In the genomic region with DNA sequence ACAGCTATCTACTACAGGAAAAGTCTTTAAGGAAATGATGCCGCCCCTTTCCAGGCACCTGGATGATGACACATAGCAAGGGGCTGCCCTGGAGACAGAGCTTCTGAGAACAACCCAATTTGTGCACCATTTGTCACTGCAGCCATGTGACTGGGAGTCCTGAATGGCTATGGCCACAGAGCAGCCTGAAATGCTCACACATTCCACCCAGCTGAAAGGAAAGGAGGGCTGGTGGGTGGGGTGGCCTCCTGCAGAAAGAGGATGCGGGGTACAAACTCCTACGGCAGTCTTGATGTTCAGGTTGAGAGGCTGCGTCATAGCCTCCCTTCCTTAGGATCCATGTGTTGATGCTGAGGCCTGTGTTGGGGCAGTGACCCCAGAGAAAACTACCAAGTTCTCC, we compare ENCODE assay signal across 21 cellular contexts.
"Had no signal": no experiment of that assay in that cellular context is flagged by ENCODE, and none has a peak within 500 bp of the region (broad histone marks: within the 10 kb centered on the region; RNA-seq: fewer than 3 reads in every experiment).

No MANE protein-coding gene starts in this region.

- H3K4me1 Mint-ChIP-seq: natural killer cell had no signal

- H3K4me1 ChIP-seq: gastroesophageal sphincter, heart right ventricle, left ventricle myocardium inferior, prostate gland, testis, vagina had no signal

- H3K4me3 ChIP-seq: esophagus squamous epithelium, gastroesophageal sphincter, heart right ventricle, left ventricle myocardium inferior, ovary, prostate gland, testis, vagina had no signal

- DNase-seq: activated gamma-delta T cell; activated T-cell treated with anti-CD3 and anti-CD28 coated beads, Interleukin-2, amount 50 U/mL, for 72 hours; caudate nucleus; effector memory CD8-positive, alpha-beta T cell; esophagus squamous epithelium; heart right ventricle; left ventricle myocardium inferior; midbrain; natural killer cell; ovary; right cardiac atrium; stimulated activated CD4-positive, alpha-beta T cell treated with anti-CD3 and anti-CD28 coated beads, Interleukin-1b, Interleukin-23, amount 100 ng/mL, for 48 hours; stimulated activated naive B cell treated with anti-CD40 and anti-IgM and Interleukin-4, amounts not matched to agents 10 μg/mL and 1 μg/mL and 100 μg/mL, for 72 hours; T-helper 9 cell; testis; trophoblast cell had no signal

- H3K36me3 Mint-ChIP-seq: activated naive CD4-positive, alpha-beta T cell treated with anti-CD3 and anti-CD28 coated beads, Interleukin-2, amount 50 U/mL, for 72 hours; brain; natural killer cell; stimulated activated naive B cell treated with anti-CD40 and anti-IgM and Interleukin-4, amounts not matched to agents 10 μg/mL and 1 μg/mL and 100 μg/mL, for 72 hours had no signal

- H3K27ac Mint-ChIP-seq: activated naive CD4-positive, alpha-beta T cell treated with anti-CD3 and anti-CD28 coated beads, Interleukin-2, amount 50 U/mL, for 72 hours; activated T-cell treated with anti-CD3 and anti-CD28 coated beads, Interleukin-2, amount 50 U/mL, for 72 hours; brain; effector memory CD8-positive, alpha-beta T cell; natural killer cell; stimulated activated naive B cell treated with anti-CD40 and anti-IgM and Interleukin-4, amounts not matched to agents 10 μg/mL and 1 μg/mL and 100 μg/mL, for 72 hours had no signal

- H3K4me3 Mint-ChIP-seq: activated T-cell treated with anti-CD3 and anti-CD28 coated beads, Interleukin-2, amount 50 U/mL, for 72 hours; brain; effector memory CD8-positive, alpha-beta T cell; natural killer cell; stimulated activated naive B cell treated with anti-CD40 and anti-IgM and Interleukin-4, amounts not matched to agents 10 μg/mL and 1 μg/mL and 100 μg/mL, for 72 hours had no signal

- H3K27me3 ChIP-seq: ovary, testis, vagina had no signal

- H3K36me3 ChIP-seq: esophagus squamous epithelium, gastroesophageal sphincter, heart right ventricle, left ventricle myocardium inferior, ovary, prostate gland, vagina had no signal

- H3K27ac ChIP-seq: esophagus squamous epithelium, gastroesophageal sphincter, heart right ventricle, left ventricle myocardium inferior, ovary, prostate gland, testis, vagina had no signal

- H3K27me3 Mint-ChIP-seq: brain had no signal

- H3K9me3 Mint-ChIP-seq: activated naive CD4-positive, alpha-beta T cell treated with anti-CD3 and anti-CD28 coated beads, Interleukin-2, amount 50 U/mL, for 72 hours; activated T-cell treated with anti-CD3 and anti-CD28 coated beads, Interleukin-2, amount 50 U/mL, for 72 hours; effector memory CD8-positive, alpha-beta T cell; natural killer cell; stimulated activated naive B cell treated with anti-CD40 and anti-IgM and Interleukin-4, amounts not matched to agents 10 μg/mL and 1 μg/mL and 100 μg/mL, for 72 hours had no signal

- H3K9me3 ChIP-seq: esophagus squamous epithelium, gastroesophageal sphincter, heart right ventricle, left ventricle myocardium inferior, ovary, prostate gland, testis, vagina had no signal
